ENCODE assay signal across 8 cellular contexts in the genomic region with DNA sequence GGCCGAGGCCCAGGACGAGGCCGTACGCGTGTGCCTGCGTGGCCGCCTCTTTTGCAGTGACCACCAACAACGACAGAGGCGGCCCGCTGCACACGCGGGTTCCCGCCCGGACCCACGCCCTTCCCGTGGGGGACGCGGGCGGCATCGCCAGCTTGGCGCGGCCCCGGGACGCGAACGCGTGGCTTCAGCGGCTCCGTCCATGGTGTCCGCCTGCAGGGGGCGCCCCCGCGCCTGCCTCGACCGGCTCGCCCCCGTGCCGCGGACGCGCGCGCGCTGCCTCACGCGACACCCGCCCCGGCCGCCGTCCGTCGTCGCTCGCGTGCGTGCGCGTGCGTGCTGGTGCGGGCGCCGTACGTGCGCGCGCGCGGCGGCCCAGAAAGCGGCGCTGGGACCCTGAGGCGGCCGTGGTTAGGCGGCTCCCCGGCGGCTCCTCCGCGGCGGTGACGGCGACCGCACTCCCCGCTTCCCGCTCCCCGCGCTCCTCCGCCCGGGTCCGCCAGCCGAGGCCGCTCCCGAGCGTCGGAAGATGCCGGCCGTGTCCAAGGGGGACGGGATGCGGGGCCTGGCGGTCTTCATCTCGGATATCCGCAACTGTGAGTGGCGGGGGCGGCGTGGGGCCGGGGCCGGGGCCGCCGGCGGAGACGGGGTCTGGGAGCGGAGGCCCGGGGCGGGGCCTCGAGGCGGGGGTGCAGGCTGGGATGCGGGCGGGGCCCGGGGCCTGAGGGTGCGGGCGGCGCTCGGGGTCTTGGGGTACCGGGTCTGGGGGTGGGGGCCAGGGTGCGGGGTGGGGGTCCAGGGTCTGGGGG. TPM values are rescaled to one million over a fixed set of nuclear protein-coding genes. Genes with fewer than 3 reads are reported as not detected.
DNase-seq lines count a peak whose midpoint lies in the region; ATAC-seq and TF ChIP-seq lines count a peak whose summit lies in the region.

A gene (plus strand): TSS at position 375 of the 806 bp plus-strand sequence. CDS start 152 bp downstream, at position 527.

- H3K27ac ChIP-seq in CD4-positive, alpha-beta memory T cell (ENCODE audit: low read depth, low read length): peak within 1 kb of the TSS; percentile 52
- H3K27ac ChIP-seq in HL-60 (replicated peaks): peak within 1 kb of the TSS; percentile 51
- no peak within 1 kb of the TSS for H3K27ac ChIP-seq in OCI-LY3 (ENCODE audit: low read length)
- H3K27ac ChIP-seq in epithelial cell of prostate: peak within 1 kb of the TSS; percentile 59

- H3K36me3 Mint-ChIP-seq in CD4-positive, alpha-beta memory T cell: peaks cover 0 to 8% of the 10 kb centered on the region in 2 donors

- POLR2A ChIA-PET in CD4-positive, alpha-beta memory T cell (lab: Charles Lee; ENCODE audit: partially characterized antibody): interaction anchor here (1.0 to 2.6 kb wide), 3 partner anchors 14 to 78 kb away, joined by 3 to 18 read pairs (median 5); a partner anchor contains a TSS

- peak within 1 kb of the TSS; percentile 63; the same call in 1 of the 2 replicates for H2AFZ ChIP-seq in OCI-LY3 (ENCODE audit: low read depth, low read length)

- no peaks in the 10 kb centered on the region for H3K36me3 ChIP-seq in CD4-positive, alpha-beta memory T cell (ENCODE audit: insufficient read depth, low read length)
- H3K36me3 ChIP-seq in OCI-LY3 (replicated peaks; ENCODE audit: low read depth, low read length): peaks cover 5% of the 10 kb centered on the region

- H3K79me2 ChIP-seq in OCI-LY3 (ENCODE audit: low read length): peaks cover 37% of the 10 kb centered on the region

- H3K9me3 ChIP-seq in CD4-positive, alpha-beta memory T cell (ENCODE audit: control insufficient read depth in 1 of 2, low read length in 2 of 2): no peaks in the 10 kb centered on the region
- no peaks in the 10 kb centered on the region for H3K9me3 ChIP-seq in OCI-LY3 (ENCODE audit: insufficient read depth, low read length)

- H3K27me3 Mint-ChIP-seq in CD4-positive, alpha-beta memory T cell: no peaks in the 10 kb centered on the region

- no peaks in the 10 kb centered on the region for H3K27me3 ChIP-seq in CD4-positive, alpha-beta memory T cell (ENCODE audit: insufficient read depth, low read length)
- no peaks in the 10 kb centered on the region for H3K27me3 ChIP-seq in HL-60 (ENCODE audit: insufficient read depth, poor library complexity, severe bottlenecking)
- no peaks in the 10 kb centered on the region for H3K27me3 ChIP-seq in OCI-LY3 (ENCODE audit: low read depth, low read length)

- peak within 1 kb of the TSS; percentile 79 for H3K4me2 ChIP-seq in OCI-LY3 (ENCODE audit: low read length)

- peak within 1 kb of the TSS; percentile 52 to 63 for H3K4me3 ChIP-seq in CD4-positive, alpha-beta memory T cell (ENCODE audit: low read length in 2 of 2)
- peak within 1 kb of the TSS; percentile 72 for H3K4me3 ChIP-seq in HL-60 (replicated peaks; ENCODE audit: insufficient read depth, low read length)
- peak within 1 kb of the TSS; percentile 89 for H3K4me3 ChIP-seq in OCI-LY3 (ENCODE audit: low read length)

- peak; percentile 78 for ATAC-seq in GM19397 (IDR thresholded peaks at IDR 0.05; ENCODE audit: unreplicated experiment)

- no peaks in the 10 kb centered on the region for H3K9me3 Mint-ChIP-seq in CD4-positive, alpha-beta memory T cell

- H3K4me1 Mint-ChIP-seq in CD4-positive, alpha-beta memory T cell: peaks cover 19 to 37% (median 30%) of the 10 kb centered on the region in 4 donors

- TF ChIP-seq CTCF in HL-60 (IDR thresholded peaks at IDR 0.05; ENCODE audit: insufficient read depth, low read length) (peak; percentile 41), OCI-LY3 (IDR thresholded peaks at IDR 0.05; ENCODE audit: low read depth, low read length) (peak; percentile 53)

- H3K9ac ChIP-seq in OCI-LY3 (ENCODE audit: low read length): peak within 1 kb of the TSS; percentile 80

- CTCF ChIA-PET in CD4-positive, alpha-beta memory T cell (lab: Charles Lee; ENCODE audit: partially characterized antibody): interaction anchor here (0.6 to 2.2 kb wide), 3 partner anchors 8 to 14 kb away, joined by 3 to 7 read pairs (median 4); no protein-coding TSS in a partner anchor

- H4K20me1 ChIP-seq in OCI-LY3 (ENCODE audit: insufficient read depth, low read length): 0 out of 2 replicates have a peak, but pooled peaks cover under 1% of the 10 kb centered on the region

- peak; percentile 80 to 94 (median 92) for DNase-seq in CD4-positive, alpha-beta memory T cell
- DNase-seq in HL-60 (ENCODE audit: low read depth in 1 of 2, low spot score in 1 of 2) (peak; percentile 77 to 84), activated T-cell treated with anti-CD3 and anti-CD28 coated beads for 24 hours (ENCODE audit: low read depth) (peak; percentile 88), epithelial cell of prostate (ENCODE audit: low read depth, low spot score) (peak; percentile 40), mucosa of gallbladder (ENCODE audit: low spot score) (peak; percentile 90)
- DNase-seq in stimulated activated CD8-positive, alpha-beta memory T cell treated with anti-CD3 and anti-CD28 coated beads, Interleukin-4, amount 100 ng/mL, for 24 hours (ENCODE audit: low read depth): peak; percentile 91

- H3K4me1 ChIP-seq in CD4-positive, alpha-beta memory T cell (ENCODE audit: insufficient read depth, low read length): peaks cover 39% of the 10 kb centered on the region
- peaks cover 5% of the 10 kb centered on the region for H3K4me1 ChIP-seq in OCI-LY3 (ENCODE audit: low read length)

- peak within 1 kb of the TSS; percentile 82 to 94 (median 92) for H3K27ac Mint-ChIP-seq in CD4-positive, alpha-beta memory T cell

- intact Hi-C loops in CD4-positive, alpha-beta memory T cell (cut with micrococcal nuclease): loop anchor here (1.0 to 5.0 kb wide), 4 partner anchors 15 to 128 kb away; a partner anchor contains a TSS

- peak within 1 kb of the TSS; percentile 87 to 90 (median 88) for H3K4me3 Mint-ChIP-seq in CD4-positive, alpha-beta memory T cell

RNA-seq across cellular contexts. Expression of the gene that starts here (rescaled TPM):
- 10 to 100 TPM; 81.7 to 87.4 TPM for total RNA-seq in CD4-positive, alpha-beta memory T cell
- polyA plus RNA-seq in CD4-positive, alpha-beta memory T cell: 10 to 100 TPM in 1 of 2 donors, 1 to 10 TPM in 1; 5.1 to 14.1 TPM
- total RNA-seq in mucosa of gallbladder: 91.8 TPM

Comparison
In these comparisons a context has a peak if more than half of its experiments do, and no peak if none do; other contexts are left out.
1. DNase-seq: peak in every context shown above with its lines; median percentile 92 in CD4-positive, alpha-beta memory T cell; 91 in stimulated activated CD8-positive, alpha-beta memory T cell treated with anti-CD3 and anti-CD28 coated beads, Interleukin-4, amount 100 ng/mL, for 24 hours; 90 in mucosa of gallbladder; 88 in activated T-cell treated with anti-CD3 and anti-CD28 coated beads for 24 hours; 80 in HL-60; 40 in epithelial cell of prostate.